16 cellular contexts compared by ENCODE assay signal in the genomic region with DNA sequence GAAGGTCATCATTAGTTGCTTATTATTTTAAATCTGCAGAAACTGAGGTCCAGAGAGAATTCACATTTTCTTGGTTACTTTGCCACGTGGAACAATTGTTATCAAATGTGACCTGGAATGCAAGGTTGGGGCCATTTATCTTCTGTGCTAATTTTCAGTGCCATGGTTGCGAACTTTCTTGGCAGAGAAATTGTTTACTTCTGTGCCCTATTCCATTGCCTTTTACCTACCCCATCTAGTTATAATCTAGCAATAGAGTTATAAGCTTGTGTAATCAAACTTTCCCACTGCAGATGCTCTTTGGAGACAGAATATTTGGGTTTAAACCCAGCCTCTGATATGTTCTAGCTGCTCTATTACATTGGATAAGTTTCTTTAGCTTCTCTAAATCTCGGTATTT.
DNase-seq lines count a peak whose midpoint lies in the region; ATAC-seq and TF ChIP-seq lines count a peak whose summit lies in the region.
"Had no signal": no experiment of that assay in that cellular context is flagged by ENCODE, and none has a peak within 500 bp of the region (broad histone marks: within the 10 kb centered on the region; RNA-seq: fewer than 3 reads in every experiment).

No MANE protein-coding gene starts in this region.

- ATAC-seq in gastroesophageal sphincter, result no peak
- ATAC-seq in HG03175 (IDR thresholded peaks at IDR 0.05; ENCODE audit: unreplicated experiment), result no peak

- CTCF ChIA-PET in SK-N-SH (lab: Yijun Ruan, JAX), result no interaction called here
- CTCF ChIA-PET in Calu3 (lab: Charles Lee), result no interaction called here

- H3F3A ChIP-seq in SK-N-SH (replicated peaks; ENCODE audit: insufficient read depth), result no peaks in the 10 kb centered on the region

- H3K36me3 ChIP-seq in BLaER1 (peaks cover 8% of the 10 kb centered on the region; the same call in 1 of the 2 replicates), SK-N-SH (replicated peaks in 1 of 2; ENCODE audit: control insufficient read depth in 1 of 2, insufficient read depth in 2 of 2, low read length in 1 of 2) (no peaks in the 10 kb centered on the region), gastroesophageal sphincter (no peaks in the 10 kb centered on the region), prostate gland (no peaks in the 10 kb centered on the region)
- H3K36me3 ChIP-seq: neutrophil had no signal

- H2AFZ ChIP-seq in SK-N-SH (ENCODE audit: low read depth), result no peak overlapping the region

- H3K9me3 ChIP-seq in BLaER1 (0 out of 2 replicates have a peak, but pooled peaks cover 4% of the 10 kb centered on the region), SK-N-SH (no peaks in the 10 kb centered on the region), gastroesophageal sphincter (no peaks in the 10 kb centered on the region), prostate gland (no peaks in the 10 kb centered on the region)
- H3K9me3 ChIP-seq: neutrophil had no signal

- intact Hi-C loops in prostate gland (cut with DNase I), result no loop called here
- intact Hi-C loops in Calu3 (cut with micrococcal nuclease; ENCODE audit: unreplicated experiment), result no loop called here

- H3K36me3 Mint-ChIP-seq in Calu3 (ENCODE audit: insufficient read depth, unreplicated experiment), result no peaks in the 10 kb centered on the region

- no peak overlapping the region for H3K9ac ChIP-seq in BLaER1
- no peak overlapping the region for H3K9ac ChIP-seq in SK-N-SH

- no peaks in the 10 kb centered on the region for H3K27me3 ChIP-seq in BLaER1
- no peaks in the 10 kb centered on the region for H3K27me3 ChIP-seq in SK-N-SH (ENCODE audit: insufficient read depth)
- H3K27me3 ChIP-seq in gastroesophageal sphincter, result no peaks in the 10 kb centered on the region
- H3K27me3 ChIP-seq in prostate gland (replicated peaks; ENCODE audit: insufficient read depth), result no peaks in the 10 kb centered on the region
- H3K27me3 ChIP-seq: dorsolateral prefrontal cortex, neutrophil had no signal

- no peaks in the 10 kb centered on the region for H3K9me2 ChIP-seq in SK-N-SH

- DNase-seq in SK-N-SH (no peak), prostate gland (ENCODE audit: low spot score) (no peak), Calu3 (no peak), NCI-H1436 (lab: John Stamatoyannopoulos, UW) (no peak), Ammon's horn (ENCODE audit: low spot score) (no peak)
- DNase-seq: activated CD4-positive, alpha-beta T cell treated with anti-CD3 and anti-CD28 coated beads for 4 hours; dorsolateral prefrontal cortex; EL; foreskin melanocyte; H7; islet precursor cell; SW 1271 had no signal

- H3K27ac ChIP-seq in BLaER1 (0 out of 2 replicates have a peak overlapping the region, but pooled peaks have one; percentile 2), SK-N-SH (ENCODE audit: low read depth in 2 of 2, low read length in 1 of 2) (peak overlapping the region in 1 of 2 experiments; percentile 3; a peak in 1 of 4 replicates), gastroesophageal sphincter (peak overlapping the region in 3 of 4 donors; percentile 55 to 60 (median 56)), prostate gland (peak overlapping the region; percentile 19 to 33)
- H3K27ac ChIP-seq: neutrophil had no signal

- peaks cover 17% of the 10 kb centered on the region for H3K4me1 Mint-ChIP-seq in Calu3 (ENCODE audit: low read depth, unreplicated experiment)

- no peaks in the 10 kb centered on the region for H3K27me3 Mint-ChIP-seq in Calu3 (ENCODE audit: unreplicated experiment)

- WGBS in SK-N-SH (ENCODE audit: low lambda C conversion rate), result 37% methylated on average over 3 of the region's 3 CpGs
- WGBS in gastroesophageal sphincter (ENCODE audit: low coverage in 1 of 2), 2 donors, result 41 to 42% methylated on average over 3 of the region's 3 CpGs
- 53% methylated on average over 3 of the region's 3 CpGs for WGBS in prostate gland

- TF ChIP-seq CTCF in SK-N-SH (IDR thresholded peaks at IDR 0.05) (no peak), gastroesophageal sphincter (IDR thresholded peaks at IDR 0.05) (no peak), prostate gland (IDR thresholded peaks at IDR 0.05) (no peak), Calu3 (IDR thresholded peaks at IDR 0.05; ENCODE audit: unreplicated experiment) (no peak)

- POLR2A ChIA-PET in SK-N-SH (lab: Yijun Ruan, JAX), result no interaction called here

- H4K20me1 ChIP-seq in BLaER1 (no peaks in the 10 kb centered on the region), SK-N-SH (ENCODE audit: insufficient read depth) (no peaks in the 10 kb centered on the region)

- no peak overlapping the region for H3K27ac Mint-ChIP-seq in Calu3 (ENCODE audit: unreplicated experiment)

- no peaks in the 10 kb centered on the region for H3K9me3 Mint-ChIP-seq in Calu3 (ENCODE audit: low read depth, unreplicated experiment)

- H3K4me3 ChIP-seq in BLaER1 (no peak overlapping the region), SK-N-SH (ENCODE audit: low read depth in 2 of 2, low read length in 1 of 2) (0 out of 4 replicates have a peak overlapping the region, but pooled peaks of 1 of the 2 experiments have one; percentile 11), gastroesophageal sphincter (peak overlapping the region in 1 of 2 donors; percentile 1), prostate gland (no peak overlapping the region)

- TF ChIP-seq EP300 in SK-N-SH (IDR thresholded peaks at IDR 0.05; ENCODE audit: borderline replicate concordance in 1 of 2, low read depth in 1 of 2, low read length in 1 of 2) (no peak), gastroesophageal sphincter (IDR thresholded peaks at IDR 0.05) (no peak)

- H3K4me1 ChIP-seq in BLaER1 (peaks cover 12% of the 10 kb centered on the region), SK-N-SH (ENCODE audit: control insufficient read depth in 1 of 2, insufficient read depth in 2 of 2, low read depth in 1 of 2, low read length in 1 of 2) (peaks cover 0 to 9% of the 10 kb centered on the region in 2 experiments; a peak in 1 of 4 replicates), gastroesophageal sphincter (peaks cover 29 to 100% (median 37%) of the 10 kb centered on the region in 3 donors), prostate gland (replicated peaks) (peaks cover 3% of the 10 kb centered on the region)

- no TSS peak for BruUV-seq in Calu3 (replicated peaks; lab: Mats Ljungman, UMichigan)

- TF ChIP-seq RAD21 in SK-N-SH (IDR thresholded peaks at IDR 0.05; ENCODE audit: low read length), result no peak

- H3K4me3 Mint-ChIP-seq in Calu3 (ENCODE audit: low read depth, unreplicated experiment), result no peak overlapping the region

- TF ChIP-seq POLR2A in gastroesophageal sphincter (IDR thresholded peaks at IDR 0.05) (no peak), prostate gland (IDR thresholded peaks at IDR 0.05) (no peak)

- peaks cover 82% of the 10 kb centered on the region for H3K79me2 ChIP-seq in SK-N-SH (ENCODE audit: insufficient read depth)

- H3K4me2 ChIP-seq in BLaER1 (peak overlapping the region; percentile 48), SK-N-SH (peak overlapping the region; percentile 27; the same call in 1 of the 2 replicates)

TF ChIP-seq in SK-N-SH, 30 proteins besides CTCF, POLR2A, EP300 and RAD21:
- TF ChIP-seq NRF1 (IDR thresholded peaks at IDR 0.05; ENCODE audit: low read depth, low read length) (no peak), FOXM1 (IDR thresholded peaks at IDR 0.05; ENCODE audit: low read depth) (no peak)
TF ChIP-seq in SK-N-SH: peak in this region for 0.
